In genomic region chr2:190179754-190180312, GRCh38 we compare ENCODE assay signal across 8 cellular contexts.
DNase-seq lines count a peak whose midpoint lies in the region; ATAC-seq and TF ChIP-seq lines count a peak whose summit lies in the region.

No MANE protein-coding gene starts in this region.

- peak overlapping the region; percentile 82 for H3K4me2 ChIP-seq in OCI-LY3 (ENCODE audit: low read length)

- H2AFZ ChIP-seq in OCI-LY3 (ENCODE audit: low read depth, low read length), result peak overlapping the region; percentile 93; the same call in 1 of the 2 replicates

- ATAC-seq in psoas muscle, result no peak
- no peak for ATAC-seq in HG02588 (IDR thresholded peaks at IDR 0.05; ENCODE audit: unreplicated experiment)

- peak overlapping the region; percentile 13 for H3K27ac ChIP-seq in OCI-LY3 (ENCODE audit: low read length)
- peak overlapping the region; percentile 90 for H3K27ac ChIP-seq in psoas muscle

- H3K4me1 ChIP-seq in OCI-LY3 (ENCODE audit: low read length), result peaks cover 34% of the 10 kb centered on the region
- H3K4me1 ChIP-seq in psoas muscle, result peaks cover 15% of the 10 kb centered on the region

- no peaks in the 10 kb centered on the region for H3K36me3 ChIP-seq in OCI-LY3 (replicated peaks; ENCODE audit: low read depth, low read length)
- no peaks in the 10 kb centered on the region for H3K36me3 ChIP-seq in psoas muscle (ENCODE audit: insufficient read depth in 1 of 2, low read depth in 1 of 2)

- no peaks in the 10 kb centered on the region for H3K79me2 ChIP-seq in OCI-LY3 (ENCODE audit: low read length)

- peak overlapping the region; percentile 81 for H3K9ac ChIP-seq in OCI-LY3 (ENCODE audit: low read length)

- 20 to 36% (median 21%) methylated on average over 13 of the region's 13 CpGs for WGBS in psoas muscle, 3 donors

- DNase-seq in GM13976 (ENCODE audit: low spot score) (peak; percentile 40), fibroblast of the aortic adventitia (ENCODE audit: low read depth) (no peak), psoas muscle (no peak), HCEC 1CT (no peak), DMS114 treated with DMSO at 0.1 percent for 48 hours (lab: John Stamatoyannopoulos, UW; ENCODE audit: unreplicated experiment) (no peak), NOMO-1 treated with dmso at 0.1 percent for 144 hours (lab: John Stamatoyannopoulos, UW; ENCODE audit: unreplicated experiment) (no peak)

- H3K9me3 ChIP-seq in OCI-LY3 (ENCODE audit: insufficient read depth, low read length) (no peaks in the 10 kb centered on the region), psoas muscle (no peaks in the 10 kb centered on the region)

- intact Hi-C loops in psoas muscle (cut with DNase I), result loop anchor here (5.0 kb wide), 3 partner anchors 73 to 192 kb away; no protein-coding TSS in a partner anchor

- H3K27me3 ChIP-seq in OCI-LY3 (ENCODE audit: low read depth, low read length) (no peaks in the 10 kb centered on the region), psoas muscle (ENCODE audit: insufficient read depth in 3 of 3, low read length in 2 of 3) (no peaks in the 10 kb centered on the region)

- TF ChIP-seq CTCF in GM13976 (IDR thresholded peaks at IDR 0.05; ENCODE audit: borderline replicate concordance, control extremely low read depth, extremely low read depth, insufficient read depth, missing control alignments) (no peak), OCI-LY3 (IDR thresholded peaks at IDR 0.05; ENCODE audit: low read depth, low read length) (no peak), fibroblast of the aortic adventitia (IDR thresholded peaks at IDR 0.05; ENCODE audit: insufficient read depth, low read length) (no peak), psoas muscle (IDR thresholded peaks at IDR 0.05) (no peak)

- H3K4me3 ChIP-seq in OCI-LY3 (ENCODE audit: low read length) (peak overlapping the region; percentile 86), fibroblast of the aortic adventitia (ENCODE audit: low read depth, low read length) (peak overlapping the region; percentile 67), psoas muscle (peak overlapping the region; percentile 88)

- no peaks in the 10 kb centered on the region for H4K20me1 ChIP-seq in OCI-LY3 (ENCODE audit: insufficient read depth, low read length)

- in situ Hi-C loops in GM13976 (cut with MboI; ENCODE audit: low sequenced_read_pairs, unreplicated experiment), result no loop called here
